In genomic region chr22:19828035-19828401, GRCh38 we compare ENCODE assay signal across 7 cellular contexts.
"Had no signal": no experiment of that assay in that cellular context is flagged by ENCODE, and none has a peak within 500 bp of the region (broad histone marks: within the 10 kb centered on the region; RNA-seq: fewer than 3 reads in every experiment).

No MANE protein-coding gene starts in this region.

- H3K4me3 Mint-ChIP-seq: GM23338, H9 had no signal

- FAIRE-seq: H1, H54, HTR-8/SVneo had no signal

- ATAC-seq: GM23338 had no signal

- DNase-seq: H9, HCEC 1CT, KBM-7 had no signal

- H3K4me3 ChIP-seq: GM23338 had no signal

- H3K4me2 ChIP-seq: GM23338 had no signal

- H3K9me3 Mint-ChIP-seq: GM23338 had no signal

- H3K27ac Mint-ChIP-seq: GM23338, H9 had no signal

- H2AFZ ChIP-seq: GM23338 had no signal
